Comparison of ENCODE assay signal across 10 cellular contexts in genomic region chr5:43422143-43422542, GRCh38. TPM values are rescaled to one million over a fixed set of nuclear protein-coding genes. Genes with fewer than 3 reads are reported as not detected.
DNase-seq lines count a peak whose midpoint lies in the region; ATAC-seq, FAIRE-seq and TF ChIP-seq lines count a peak whose summit lies in the region.
"Had no signal": no experiment of that assay in that cellular context is flagged by ENCODE, and none has a peak within 500 bp of the region (broad histone marks: within the 10 kb centered on the region; RNA-seq: fewer than 3 reads in every experiment).

No MANE protein-coding gene starts in this region.

- intact Hi-C loops in Right ventricle myocardium superior (cut with DNase I) = no loop called here
- intact Hi-C loops in heart right ventricle (cut with DNase I) = no loop called here
- intact Hi-C loops in gastrocnemius medialis (cut with DNase I; ENCODE audit: low total_unique reads) = no loop called here
- intact Hi-C loops in CD8-positive, alpha-beta T cell (cut with DNase I, micrococcal nuclease) = no loop called here

- no peak overlapping the region for H3K4me2 ChIP-seq in astrocyte (ENCODE audit: low read length)

- no peaks in the 10 kb centered on the region for H4K20me1 ChIP-seq in astrocyte (ENCODE audit: insufficient read depth, low read length)

- no peaks in the 10 kb centered on the region for H3K36me3 ChIP-seq in heart right ventricle
- H3K36me3 ChIP-seq in astrocyte (ENCODE audit: insufficient read depth, low read length) = no peaks in the 10 kb centered on the region
- no peaks in the 10 kb centered on the region for H3K36me3 ChIP-seq in gastrocnemius medialis
- no peaks in the 10 kb centered on the region for H3K36me3 ChIP-seq in CD8-positive, alpha-beta T cell (ENCODE audit: insufficient read depth, low read length)

- CTCF ChIA-PET in CD8-positive, alpha-beta T cell (lab: Charles Lee) = no interaction called here

- no peaks in the 10 kb centered on the region for H3K27me3 Mint-ChIP-seq in astrocyte (ENCODE audit: low read depth, unreplicated experiment)
- H3K27me3 Mint-ChIP-seq in CD8-positive, alpha-beta T cell (ENCODE audit: low read depth) = peaks cover 4% of the 10 kb centered on the region

- DNase-seq in Right ventricle myocardium superior = no peak
- DNase-seq in heart right ventricle = no peak
- DNase-seq in astrocyte (ENCODE audit: low read depth) = peak; percentile 93
- peak; percentile 94 for DNase-seq in kidney tubule cell (ENCODE audit: low spot score)
- no peak for DNase-seq in gastrocnemius medialis
- no peak for DNase-seq in activated gamma-delta T cell treated with Interleukin-2 at 50 U/mL for 16 hours
- no peak for DNase-seq in CD8-positive, alpha-beta T cell
- DNase-seq: C1 segment of cervical spinal cord had no signal

- H3K4me3 ChIP-seq in heart right ventricle (no peak overlapping the region), astrocyte (ENCODE audit: insufficient read depth, low read depth, low read length) (no peak overlapping the region), gastrocnemius medialis (no peak overlapping the region)
- no peak overlapping the region for H3K4me3 ChIP-seq in CD8-positive, alpha-beta T cell (ENCODE audit: low read depth, low read length)
- H3K4me3 ChIP-seq: GM12878 had no signal

- H3K9me3 ChIP-seq in heart right ventricle (no peaks in the 10 kb centered on the region), astrocyte (ENCODE audit: insufficient read depth, low read depth, low read length) (no peaks in the 10 kb centered on the region), gastrocnemius medialis (no peaks in the 10 kb centered on the region)
- no peaks in the 10 kb centered on the region for H3K9me3 ChIP-seq in CD8-positive, alpha-beta T cell (ENCODE audit: low read length)

- H2AFZ ChIP-seq in astrocyte (ENCODE audit: low read depth, low read length) = no peak overlapping the region

- H3K4me3 Mint-ChIP-seq in astrocyte (ENCODE audit: unreplicated experiment) = no peak overlapping the region
- no peak overlapping the region for H3K4me3 Mint-ChIP-seq in CD8-positive, alpha-beta T cell

- H3K27me3 ChIP-seq in heart right ventricle (no peaks in the 10 kb centered on the region), astrocyte (ENCODE audit: insufficient read depth, low read length) (no peaks in the 10 kb centered on the region), gastrocnemius medialis (no peaks in the 10 kb centered on the region)
- H3K27me3 ChIP-seq in CD8-positive, alpha-beta T cell (ENCODE audit: insufficient read depth, low read length) = no peaks in the 10 kb centered on the region

- peak overlapping the region; percentile 87 for H3K27ac Mint-ChIP-seq in astrocyte (ENCODE audit: unreplicated experiment)
- H3K27ac Mint-ChIP-seq in CD8-positive, alpha-beta T cell = no peak overlapping the region

- no peak for FAIRE-seq in astrocyte (lab: Jason Lieb, UNC)

- no peaks in the 10 kb centered on the region for H3K9me3 Mint-ChIP-seq in astrocyte (ENCODE audit: unreplicated experiment)
- H3K9me3 Mint-ChIP-seq in CD8-positive, alpha-beta T cell = no peaks in the 10 kb centered on the region

- no peaks in the 10 kb centered on the region for H3K36me3 Mint-ChIP-seq in astrocyte (ENCODE audit: low read depth, unreplicated experiment)
- no peaks in the 10 kb centered on the region for H3K36me3 Mint-ChIP-seq in CD8-positive, alpha-beta T cell

- WGBS in heart right ventricle, 2 donors = 42 to 56% methylated on average over 2 of the region's 2 CpGs

- no peak for TF ChIP-seq POLR2A in gastrocnemius medialis (IDR thresholded peaks at IDR 0.05)

- peak; percentile 43 for ATAC-seq in Right ventricle myocardium superior (ENCODE audit: poor library complexity)
- ATAC-seq in heart right ventricle = no peak
- no peak for ATAC-seq in gastrocnemius medialis
- no peak for ATAC-seq in GM18511 (IDR thresholded peaks at IDR 0.05; ENCODE audit: unreplicated experiment)
- no peak for ATAC-seq in CD8-positive, alpha-beta T cell
- ATAC-seq: GM12878 had no signal

- peaks cover 19% of the 10 kb centered on the region for H3K4me1 Mint-ChIP-seq in astrocyte (ENCODE audit: low read depth, unreplicated experiment)
- no peaks in the 10 kb centered on the region for H3K4me1 Mint-ChIP-seq in CD8-positive, alpha-beta T cell (ENCODE audit: low read depth)

- H3K79me2 ChIP-seq in astrocyte (ENCODE audit: insufficient read depth, low read length) = no peaks in the 10 kb centered on the region

- no peak overlapping the region for H3K9ac ChIP-seq in astrocyte (ENCODE audit: low read length)

- H3K27ac ChIP-seq in heart right ventricle = no peak overlapping the region
- H3K27ac ChIP-seq in astrocyte (ENCODE audit: low read depth, low read length) = no peak overlapping the region
- H3K27ac ChIP-seq in gastrocnemius medialis = no peak overlapping the region
- no peak overlapping the region for H3K27ac ChIP-seq in CD8-positive, alpha-beta T cell (ENCODE audit: low read depth, low read length)

- in situ Hi-C loops in gastrocnemius medialis (cut with MboI; ENCODE audit: low sequenced_read_pairs in 4 of 4) = no loop called here

- POLR2A ChIA-PET in CD8-positive, alpha-beta T cell (lab: Charles Lee) = no interaction called here

- H3K4me1 ChIP-seq in heart right ventricle = no peaks in the 10 kb centered on the region
- peaks cover 14% of the 10 kb centered on the region for H3K4me1 ChIP-seq in astrocyte (ENCODE audit: insufficient read depth, low read length)
- H3K4me1 ChIP-seq in gastrocnemius medialis = no peaks in the 10 kb centered on the region
- no peaks in the 10 kb centered on the region for H3K4me1 ChIP-seq in CD8-positive, alpha-beta T cell (ENCODE audit: insufficient read depth, low read length)

- TF ChIP-seq CTCF in heart right ventricle (IDR thresholded peaks at IDR 0.05) (no peak), astrocyte (IDR thresholded peaks at IDR 0.05; ENCODE audit: insufficient read depth, low read depth, low read length) (no peak), gastrocnemius medialis (IDR thresholded peaks at IDR 0.05 in 4 of 5, conservative IDR thresholded peaks at IDR 0.05 in 1 of 5) (no peak)
- no peak for TF ChIP-seq CTCF in CD8-positive, alpha-beta T cell (IDR thresholded peaks at IDR 0.05)

RNA-seq across cellular contexts. Expression of gene CCL28, which starts 10.0 kb away (rescaled TPM):
- total RNA-seq in Right ventricle myocardium superior = 0.81 TPM
- total RNA-seq in heart right ventricle = under 1 TPM in 9 of 10 donors, not detected in 1; 0.20 to 0.53 (median 0.32) TPM
- polyA plus RNA-seq in heart right ventricle = under 1 TPM; 0.10 to 0.59 TPM
- total RNA-seq in astrocyte = 0.16 TPM in 1 of 2 replicates, not detected in the other
- under 1 TPM in 3 of 4 donors, not detected in 1; 0.16 to 0.25 (median 0.19) TPM for total RNA-seq in gastrocnemius medialis
- total RNA-seq in CD8-positive, alpha-beta T cell = 10 to 100 TPM; 19.5 to 20.9 TPM

Comparison
In these comparisons a context has a peak if more than half of its experiments do, and no peak if none do; other contexts are left out.
1. DNase-seq: peak in astrocyte (single experiment) and kidney tubule cell (single experiment); none in Right ventricle myocardium superior (single experiment), heart right ventricle (0 of 2), gastrocnemius medialis (0 of 2), activated gamma-delta T cell treated with Interleukin-2 at 50 U/mL for 16 hours (single experiment) and CD8-positive, alpha-beta T cell (0 of 7).
2. RNA of gene CCL28, which starts 10.0 kb away (total RNA-seq): 19.5 to 20.9 TPM in CD8-positive, alpha-beta T cell; 0.81 TPM in Right ventricle myocardium superior (single experiment), 0.20 to 0.53 TPM in heart right ventricle, 0.16 to 0.25 TPM in gastrocnemius medialis and 0.16 TPM in astrocyte; every median in the first group is over 10 times any median in the second.